ENCODE assay signal across 14 cellular contexts in genomic region chr17:28612531-28612930, GRCh38. TPM values are rescaled to one million over a fixed set of nuclear protein-coding genes. Genes with fewer than 3 reads are reported as not detected.
DNase-seq lines count a peak whose midpoint lies in the region; ATAC-seq and TF ChIP-seq lines count a peak whose summit lies in the region.
"Had no signal": no experiment of that assay in that cellular context is flagged by ENCODE, and none has a peak within 500 bp of the region (broad histone marks: within the 10 kb centered on the region; RNA-seq: fewer than 3 reads in every experiment).

No MANE protein-coding gene starts in this region.

- H3K27ac Mint-ChIP-seq in CD14-positive monocyte, result peak overlapping the region in 4 of 7 donors; percentile 1 to 46 (median 42)
- H3K27ac Mint-ChIP-seq in CD8-positive, alpha-beta memory T cell, result peak overlapping the region in 6 of 8 donors; percentile 7 to 77 (median 58)
- H3K27ac Mint-ChIP-seq in glutamatergic neuron (ENCODE audit: unreplicated experiment), result peak overlapping the region; percentile 64

- TF ChIP-seq POLR2A in right lobe of liver (IDR thresholded peaks at IDR 0.05), result no peak

- no peak overlapping the region for H3K4me3 Mint-ChIP-seq in CD14-positive monocyte
- H3K4me3 Mint-ChIP-seq in CD8-positive, alpha-beta memory T cell, result no peak overlapping the region
- no peak overlapping the region for H3K4me3 Mint-ChIP-seq in glutamatergic neuron (ENCODE audit: unreplicated experiment)

- H3K9me3 Mint-ChIP-seq in CD14-positive monocyte, result no peaks in the 10 kb centered on the region
- H3K9me3 Mint-ChIP-seq in CD8-positive, alpha-beta memory T cell, result no peaks in the 10 kb centered on the region
- peaks cover 3% of the 10 kb centered on the region for H3K9me3 Mint-ChIP-seq in glutamatergic neuron (ENCODE audit: unreplicated experiment)
- H3K9me3 Mint-ChIP-seq: activated naive CD4-positive, alpha-beta T cell treated with anti-CD3 and anti-CD28 coated beads, Interleukin-2, amount 50 U/mL, for 72 hours had no signal

- no peak overlapping the region for H3K27ac ChIP-seq in CD8-positive, alpha-beta memory T cell (ENCODE audit: low read depth, low read length)
- no peak overlapping the region for H3K27ac ChIP-seq in right lobe of liver
- H3K27ac ChIP-seq: body of pancreas, colonic mucosa, upper lobe of left lung had no signal

- no peaks in the 10 kb centered on the region for H3K4me1 Mint-ChIP-seq in CD14-positive monocyte
- peaks cover 0 to 6% (median 0%) of the 10 kb centered on the region in 3 donors for H3K4me1 Mint-ChIP-seq in CD8-positive, alpha-beta memory T cell
- peaks cover 3% of the 10 kb centered on the region for H3K4me1 Mint-ChIP-seq in glutamatergic neuron (ENCODE audit: low read depth, unreplicated experiment)

- ATAC-seq in right lobe of liver, result no peak
- no peak for ATAC-seq in GM21529 (IDR thresholded peaks at IDR 0.05; ENCODE audit: unreplicated experiment)

- peaks cover 0 to 1% (median 0%) of the 10 kb centered on the region in 3 donors for H3K27me3 Mint-ChIP-seq in CD14-positive monocyte (ENCODE audit: low read depth in 3 of 3)
- no peaks in the 10 kb centered on the region for H3K27me3 Mint-ChIP-seq in CD8-positive, alpha-beta memory T cell
- H3K27me3 Mint-ChIP-seq in glutamatergic neuron (ENCODE audit: unreplicated experiment), result peaks cover 3% of the 10 kb centered on the region

- CTCF ChIA-PET in CD8-positive, alpha-beta memory T cell (lab: Charles Lee), result interaction anchor here (0.8 to 5.3 kb wide), 8 partner anchors 11 to 117 kb away, joined by 3 to 37 read pairs (median 4); partner anchors contain the start of gene PIGS

- DNase-seq in CD14-positive monocyte (ENCODE audit: low spot score) (no peak), NT2/D1 (ENCODE audit: low read depth, low spot score) (no peak), glutamatergic neuron (no peak), right lobe of liver (no peak)
- no peak for DNase-seq in CD8-positive, alpha-beta memory T cell
- no peak for DNase-seq in stimulated activated CD4-positive, alpha-beta T cell treated with anti-CD3 and anti-CD28 coated beads, Interleukin-15, amount 100 ng/mL, for 24 hours
- DNase-seq: hippocampal formation, NCI-H2081 treated with DMSO at 0.1 percent for 48 hours, SIG-M5, upper lobe of left lung had no signal

- no peak for TF ChIP-seq CTCF in CD14-positive monocyte (IDR thresholded peaks at IDR 0.05)
- no peak for TF ChIP-seq CTCF in glutamatergic neuron (IDR thresholded peaks at IDR 0.05; ENCODE audit: partially characterized antibody, unreplicated experiment)
- TF ChIP-seq CTCF in right lobe of liver (IDR thresholded peaks at IDR 0.05), result no peak

- H3K27me3 ChIP-seq in CD8-positive, alpha-beta memory T cell (ENCODE audit: insufficient read depth, low read length, poor library complexity, severe bottlenecking), result no peaks in the 10 kb centered on the region
- no peaks in the 10 kb centered on the region for H3K27me3 ChIP-seq in NT2/D1 (ENCODE audit: insufficient read depth, insufficient read length)
- no peaks in the 10 kb centered on the region for H3K27me3 ChIP-seq in right lobe of liver
- H3K27me3 ChIP-seq: body of pancreas, colonic mucosa, upper lobe of left lung had no signal

- POLR2A ChIA-PET in CD8-positive, alpha-beta memory T cell (lab: Charles Lee), result interaction anchor here (0.7 to 1.2 kb wide), 2 partner anchors 13 to 32 kb away, joined by 3 read pairs; partner anchors contain the start of gene BLTP2

- intact Hi-C loops in CD14-positive monocyte (cut with micrococcal nuclease), result loop anchor here (2.0 kb wide), 1 partner anchor 118 kb away; no protein-coding TSS in a partner anchor
- intact Hi-C loops in right lobe of liver (cut with DNase I), result loop anchor here in 1 of 2 donors (5.0 kb wide), 2 partner anchors 65 to 115 kb away; no protein-coding TSS in a partner anchor

- peaks cover 22% of the 10 kb centered on the region for H3K36me3 ChIP-seq in CD8-positive, alpha-beta memory T cell (ENCODE audit: insufficient read depth, low read length)
- H3K36me3 ChIP-seq in NT2/D1 (ENCODE audit: insufficient read depth, insufficient read length, low read length) (peaks cover 85% of the 10 kb centered on the region), right lobe of liver (peaks cover 0 to 32% (median 19%) of the 10 kb centered on the region in 4 donors)

- peak overlapping the region; percentile 32 for H3K9ac ChIP-seq in NT2/D1 (ENCODE audit: insufficient read length, low read depth)

- 72% methylated on average over 2 of the region's 2 CpGs for WGBS in right lobe of liver (ENCODE audit: insufficient coverage, low coverage, low lambda C conversion rate, missing lambda C conversion rate)

- H3K36me3 Mint-ChIP-seq in CD14-positive monocyte, result peaks cover 72 to 81% of the 10 kb centered on the region in 2 donors
- H3K36me3 Mint-ChIP-seq in CD8-positive, alpha-beta memory T cell, result peaks cover 0 to 64% (median 8%) of the 10 kb centered on the region in 3 donors
- H3K36me3 Mint-ChIP-seq in glutamatergic neuron (ENCODE audit: unreplicated experiment), result peaks cover 4% of the 10 kb centered on the region

- no peaks in the 10 kb centered on the region for H3K4me1 ChIP-seq in CD8-positive, alpha-beta memory T cell (ENCODE audit: insufficient read depth, low read length)
- H3K4me1 ChIP-seq in NT2/D1 (ENCODE audit: insufficient read depth, insufficient read length) (peaks cover 3% of the 10 kb centered on the region), right lobe of liver (peaks cover 0 to 5% (median 0%) of the 10 kb centered on the region in 4 donors)
- H3K4me1 ChIP-seq: body of pancreas, colonic mucosa, upper lobe of left lung had no signal

- no peak overlapping the region for H3K4me3 ChIP-seq in CD8-positive, alpha-beta memory T cell (ENCODE audit: low read length)
- H3K4me3 ChIP-seq in NT2/D1 (ENCODE audit: insufficient read length, low read depth) (no peak overlapping the region), right lobe of liver (no peak overlapping the region)
- H3K4me3 ChIP-seq: body of pancreas, colonic mucosa, upper lobe of left lung had no signal

- no peaks in the 10 kb centered on the region for H3K9me3 ChIP-seq in CD8-positive, alpha-beta memory T cell (ENCODE audit: low read length)
- H3K9me3 ChIP-seq in NT2/D1 (ENCODE audit: insufficient read depth, low read length) (no peaks in the 10 kb centered on the region), right lobe of liver (no peaks in the 10 kb centered on the region)
- H3K9me3 ChIP-seq: body of pancreas, colonic mucosa, upper lobe of left lung had no signal

RNA-seq across cellular contexts. Expression of gene RSKR, which starts 1.5 kb away (rescaled TPM):
- polyA plus RNA-seq in CD14-positive monocyte, result not detected
- total RNA-seq in CD8-positive, alpha-beta memory T cell, result 10 to 100 TPM; 18.4 to 19.3 TPM
- polyA plus RNA-seq in CD8-positive, alpha-beta memory T cell, result 0.22 TPM
- 44.5 TPM for total RNA-seq in glutamatergic neuron (ENCODE audit: unreplicated experiment)
- 1 to 10 TPM; 1.5 to 7.3 (median 4.2) TPM for total RNA-seq in right lobe of liver

RNA-seq across cellular contexts. Expression of gene SPAG5, which starts 13.7 kb away (rescaled TPM):
- polyA plus RNA-seq in CD14-positive monocyte, result not detected
- total RNA-seq in CD8-positive, alpha-beta memory T cell, result 10 to 100 TPM; 77.8 to 79.7 TPM
- polyA plus RNA-seq in CD8-positive, alpha-beta memory T cell, result 3.5 TPM
- total RNA-seq in glutamatergic neuron (ENCODE audit: unreplicated experiment), result 31.5 TPM
- 10 to 100 TPM in 4 of 6 experiments, 1 to 10 TPM in 2; 8.4 to 14.1 (median 11.3) TPM for total RNA-seq in right lobe of liver

RNA-seq across cellular contexts. Expression of gene BLTP2, which starts 32.4 kb away (rescaled TPM):
- 10 to 100 TPM; 46.8 to 53.2 TPM for polyA plus RNA-seq in CD14-positive monocyte
- total RNA-seq in CD8-positive, alpha-beta memory T cell, result 100 to 1,000 TPM; 176 to 192 TPM
- 44.5 TPM for polyA plus RNA-seq in CD8-positive, alpha-beta memory T cell
- total RNA-seq in glutamatergic neuron (ENCODE audit: unreplicated experiment) (181 TPM), right lobe of liver (10 to 100 TPM; 33.2 to 90.3 (median 47.1) TPM)

RNA-seq across cellular contexts. Expression of gene ALDOC, which starts 35.8 kb away (rescaled TPM):
- 10 to 100 TPM in 1 of 2 donors, 1 to 10 TPM in 1; 7.1 to 10.6 TPM for polyA plus RNA-seq in CD14-positive monocyte
- total RNA-seq in CD8-positive, alpha-beta memory T cell, result 10 to 100 TPM; 12.8 to 13.6 TPM
- 58.2 TPM for polyA plus RNA-seq in CD8-positive, alpha-beta memory T cell
- total RNA-seq in glutamatergic neuron (ENCODE audit: unreplicated experiment), result 50.9 TPM
- 10 to 100 TPM; 36.0 to 76.6 (median 48.9) TPM for total RNA-seq in right lobe of liver

RNA-seq across cellular contexts. Expression of gene PIGS, which starts 41.2 kb away (rescaled TPM):
- polyA plus RNA-seq in CD14-positive monocyte, result 10 to 100 TPM; 84.9 to 87.5 TPM
- total RNA-seq in CD8-positive, alpha-beta memory T cell, result 10 to 100 TPM; 48.7 to 50.0 TPM
- polyA plus RNA-seq in CD8-positive, alpha-beta memory T cell, result 61.0 TPM
- total RNA-seq in glutamatergic neuron (ENCODE audit: unreplicated experiment) (63.1 TPM), right lobe of liver (10 to 100 TPM in 4 of 6 experiments, 1 to 10 TPM in 2; 7.2 to 13.8 (median 11.0) TPM)
